37 cellular contexts compared by ENCODE assay signal in genomic region chr20:33086052-33086722, GRCh38. TPM values are rescaled to one million over a fixed set of nuclear protein-coding genes. Genes with fewer than 3 reads are reported as not detected.
"Had no signal": no experiment of that assay in that cellular context is flagged by ENCODE, and none has a peak within 500 bp of the region (broad histone marks: within the 10 kb centered on the region; RNA-seq: fewer than 3 reads in every experiment).

No MANE protein-coding gene starts in this region.

- H3K36me3 ChIP-seq: brain microvascular endothelial cell had no signal

- H3K4me1 Mint-ChIP-seq: activated B cell treated with CpG ODN at 0.5 μM for 24 hours; activated CD4-positive, alpha-beta memory T cell treated with anti-CD3 and anti-CD28 coated beads, Interleukin-2, amount 10 ng/mL, durations not matched to agents 7 days and 5 days; activated CD8-positive, alpha-beta memory T cell treated with anti-CD3 and anti-CD28 coated beads, Interleukin-2, amount 10 ng/mL, durations not matched to agents 7 days and 5 days; activated naive CD8-positive, alpha-beta T cell treated with anti-CD3 and anti-CD28 coated beads for 36 hours; T-cell had no signal

- H3K27ac ChIP-seq: brain microvascular endothelial cell, KMS-11, VCaP had no signal

- H3K4me2 ChIP-seq: KMS-11 had no signal

- H3K27ac Mint-ChIP-seq: activated B cell treated with CpG ODN at 0.5 μM for 24 hours; activated CD4-positive, alpha-beta memory T cell treated with anti-CD3 and anti-CD28 coated beads, Interleukin-2, amount 10 ng/mL, durations not matched to agents 7 days and 5 days; activated CD8-positive, alpha-beta memory T cell treated with anti-CD3 and anti-CD28 coated beads, Interleukin-2, amount 10 ng/mL, durations not matched to agents 7 days and 5 days; activated naive CD8-positive, alpha-beta T cell treated with anti-CD3 and anti-CD28 coated beads for 36 hours had no signal

- H3K4me3 Mint-ChIP-seq: activated B cell treated with CpG ODN at 0.5 μM for 24 hours; activated CD4-positive, alpha-beta memory T cell treated with anti-CD3 and anti-CD28 coated beads, Interleukin-2, amount 10 ng/mL, durations not matched to agents 7 days and 5 days; activated CD8-positive, alpha-beta memory T cell treated with anti-CD3 and anti-CD28 coated beads, Interleukin-2, amount 10 ng/mL, durations not matched to agents 7 days and 5 days; activated naive CD8-positive, alpha-beta T cell treated with anti-CD3 and anti-CD28 coated beads for 36 hours; T-cell had no signal

- H3K27me3 ChIP-seq: brain microvascular endothelial cell had no signal

- H3K36me3 Mint-ChIP-seq: activated CD8-positive, alpha-beta memory T cell treated with anti-CD3 and anti-CD28 coated beads, Interleukin-2, amount 10 ng/mL, durations not matched to agents 7 days and 5 days; activated naive CD8-positive, alpha-beta T cell treated with anti-CD3 and anti-CD28 coated beads for 36 hours; T-cell had no signal

- H3K9ac ChIP-seq: KMS-11 had no signal

- H3K27me3 Mint-ChIP-seq: activated B cell treated with CpG ODN at 0.5 μM for 24 hours; activated CD4-positive, alpha-beta memory T cell treated with anti-CD3 and anti-CD28 coated beads, Interleukin-2, amount 10 ng/mL, durations not matched to agents 7 days and 5 days; activated CD8-positive, alpha-beta memory T cell treated with anti-CD3 and anti-CD28 coated beads, Interleukin-2, amount 10 ng/mL, durations not matched to agents 7 days and 5 days; activated naive CD8-positive, alpha-beta T cell treated with anti-CD3 and anti-CD28 coated beads for 36 hours; T-cell had no signal

- DNase-seq: activated B cell treated with CpG ODN at 0.5 μM for 24 hours; activated CD4-positive, alpha-beta memory T cell treated with anti-CD3 and anti-CD28 coated beads, Interleukin-2, amount 10 ng/mL, durations not matched to agents 7 days and 5 days; activated CD4-positive, alpha-beta T cell treated with anti-CD3 and anti-CD28 coated beads for 4 hours; activated CD4-positive, CD25-positive, alpha-beta regulatory T cell treated with anti-CD3 and anti-CD28 coated beads, Interleukin-2, amount 50 U/mL, for 72 hours; activated CD8-positive, alpha-beta memory T cell treated with anti-CD3 and anti-CD28 coated beads for 24 hours; activated CD8-positive, alpha-beta memory T cell treated with anti-CD3 and anti-CD28 coated beads, Interleukin-2, amount 10 ng/mL, durations not matched to agents 7 days and 5 days; activated CD8-positive, alpha-beta memory T cell treated with anti-CD3 and anti-CD28 coated beads, Interleukin-2, amount 50 U/mL, for 48 hours; activated effector memory CD4-positive, alpha-beta T cell treated with Interleukin-2 at 50 U/mL for 16 hours; activated naive CD4-positive, alpha-beta T cell; activated naive CD4-positive, alpha-beta T cell treated with anti-CD3 and anti-CD28 coated beads, Interleukin-2, amount 50 U/mL, for 16 hours; activated naive CD8-positive, alpha-beta T cell treated with anti-CD3 and anti-CD28 coated beads for 36 hours; activated T-cell treated with anti-CD3 and anti-CD28 coated beads, Interleukin-2, amount 50 U/mL, for 48 hours; amniotic stem cell; aorta; brain microvascular endothelial cell; central memory CD4-positive, alpha-beta T cell; MM.1S; MV-4-11; NCI-H1092; NCI-H1694; NCI-H1930; NCI-H2081 treated with DMSO at 0.1 percent for 48 hours; NCI-H345; NCI-H524 treated with DMSO at 0.1 percent for 48 hours; SIG-M5; T-cell; T-helper 2 cell; T-helper 9 cell had no signal

- ATAC-seq: activated CD8-positive, alpha-beta memory T cell treated with anti-CD3 and anti-CD28 coated beads, Interleukin-2, amount 10 ng/mL, durations not matched to agents 7 days and 5 days; Panc1; SK-N-SH treated with all-trans-retinoic acid at 6 μM for 48 hours; T-cell had no signal

RNA-seq across cellular contexts. Expression of gene BPIFB4, which starts 6.7 kb away (rescaled TPM):
- total RNA-seq: activated B cell treated with CpG ODN at 0.5 μM for 24 hours; activated CD4-positive, alpha-beta memory T cell treated with anti-CD3 and anti-CD28 coated beads, Interleukin-2, amount 10 ng/mL, durations not matched to agents 7 days and 5 days; activated CD8-positive, alpha-beta memory T cell treated with anti-CD3 and anti-CD28 coated beads, Interleukin-2, amount 10 ng/mL, durations not matched to agents 7 days and 5 days; activated naive CD8-positive, alpha-beta T cell treated with anti-CD3 and anti-CD28 coated beads for 36 hours; aorta; cerebellum; LHCN-M2; NCI-H460; RPMI7951; SK-MEL-5; T-cell had no signal
- polyA plus RNA-seq: aorta had no signal

RNA-seq across cellular contexts. Expression of gene BPIFB3, which starts 32.5 kb away (rescaled TPM):
- total RNA-seq: activated B cell treated with CpG ODN at 0.5 μM for 24 hours; activated CD4-positive, alpha-beta memory T cell treated with anti-CD3 and anti-CD28 coated beads, Interleukin-2, amount 10 ng/mL, durations not matched to agents 7 days and 5 days; activated CD8-positive, alpha-beta memory T cell treated with anti-CD3 and anti-CD28 coated beads, Interleukin-2, amount 10 ng/mL, durations not matched to agents 7 days and 5 days; activated naive CD8-positive, alpha-beta T cell treated with anti-CD3 and anti-CD28 coated beads for 36 hours; aorta; cerebellum; LHCN-M2; NCI-H460; RPMI7951; SK-MEL-5; T-cell had no signal
- polyA plus RNA-seq: aorta had no signal

RNA-seq across cellular contexts. Expression of gene BPIFB6, which starts 54.7 kb away (rescaled TPM):
- total RNA-seq: activated B cell treated with CpG ODN at 0.5 μM for 24 hours; activated CD4-positive, alpha-beta memory T cell treated with anti-CD3 and anti-CD28 coated beads, Interleukin-2, amount 10 ng/mL, durations not matched to agents 7 days and 5 days; activated CD8-positive, alpha-beta memory T cell treated with anti-CD3 and anti-CD28 coated beads, Interleukin-2, amount 10 ng/mL, durations not matched to agents 7 days and 5 days; activated naive CD8-positive, alpha-beta T cell treated with anti-CD3 and anti-CD28 coated beads for 36 hours; aorta; cerebellum; LHCN-M2; NCI-H460; RPMI7951; SK-MEL-5; T-cell had no signal
- polyA plus RNA-seq: aorta had no signal
